In the genomic region with DNA sequence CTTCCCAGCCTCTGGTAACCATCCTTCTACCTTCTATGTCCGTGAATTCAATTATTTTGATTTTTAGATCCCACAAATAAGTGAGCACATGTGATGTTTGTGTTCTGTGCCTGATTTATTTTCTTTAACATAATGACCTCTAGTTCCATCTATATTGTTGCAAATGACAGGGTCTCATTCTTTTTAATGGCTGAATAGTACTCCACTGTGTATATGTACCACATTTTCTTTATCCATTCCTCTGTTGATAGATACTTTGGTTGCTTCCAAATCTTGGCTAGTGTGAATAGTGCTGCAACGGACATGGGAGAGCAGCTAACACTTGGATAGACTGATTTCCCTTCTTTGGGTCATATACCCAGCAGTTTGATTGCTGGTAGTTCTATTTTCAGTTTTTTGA, we compare ENCODE assay signal across 35 cellular contexts.
"Had no signal": no experiment of that assay in that cellular context is flagged by ENCODE, and none has a peak within 500 bp of the region (broad histone marks: within the 10 kb centered on the region; RNA-seq: fewer than 3 reads in every experiment).

No MANE protein-coding gene starts in this region.

- FAIRE-seq: bronchial epithelial cell, TTC549 had no signal

- H3K36me3 ChIP-seq: ascending aorta, cardiac muscle cell, colonic mucosa had no signal

- H3K9me3 ChIP-seq: ascending aorta, colonic mucosa had no signal

- ATAC-seq: activated CD8-positive, alpha-beta T cell treated with anti-CD3 and anti-CD28 coated beads, Interleukin-2, amount 10 ng/mL, durations not matched to agents 7 days and 5 days; activated naive CD8-positive, alpha-beta T cell treated with anti-CD3 and anti-CD28 coated beads, Interleukin-2, amount 50 U/mL, for 24 hours had no signal

- H3K4me1 Mint-ChIP-seq: brain had no signal

- DNase-seq: activated B cell treated with CpG ODN at 0.5 μM for 24 hours; activated CD4-positive, alpha-beta memory T cell treated with anti-CD3 and anti-CD28 coated beads, Interleukin-2, amount 10 ng/mL, durations not matched to agents 7 days and 5 days; activated CD4-positive, alpha-beta T cell treated with anti-CD3 and anti-CD28 coated beads for 4 hours; activated CD4-positive, alpha-beta T cell treated with anti-CD3 and anti-CD28 coated beads, Interleukin-2, amount 10 ng/mL, durations not matched to agents 24 days and 14 days; activated CD4-positive, alpha-beta T cell treated with anti-CD3 and anti-CD28 coated beads, Interleukin-2, amount 50 U/mL, for 1 hour; activated CD4-positive, alpha-beta T cell treated with anti-CD3 and anti-CD28 coated beads, Interleukin-2, amount 50 U/mL, for 48 hours; activated CD4-positive, CD25-positive, alpha-beta regulatory T cell treated with anti-CD3 and anti-CD28 coated beads, Interleukin-2, amount 50 U/mL, for 72 hours; activated CD8-positive, alpha-beta memory T cell treated with anti-CD3 and anti-CD28 coated beads, Interleukin-2, amount 50 U/mL, for 4 hours; activated effector memory CD4-positive, alpha-beta T cell treated with Interleukin-2 at 50 U/mL for 16 hours; activated gamma-delta T cell; activated naive CD4-positive, alpha-beta T cell treated with anti-CD3 and anti-CD28 coated beads, Interleukin-2, amount 50 U/mL, for 16 hours; activated naive CD4-positive, alpha-beta T cell treated with Interleukin-2 at 50 U/mL for 16 hours; activated naive CD8-positive, alpha-beta T cell treated with anti-CD3 and anti-CD28 coated beads, Interleukin-2, amount 10 ng/mL, durations not matched to agents 7 days and 5 days; activated naive CD8-positive, alpha-beta T cell treated with anti-CD3 and anti-CD28 coated beads, Interleukin-2, amount 50 U/mL, for 24 hours; activated T-cell treated with anti-CD3 and anti-CD28 coated beads, Interleukin-2, amount 50 U/mL, for 24 hours; activated T-cell treated with anti-CD3 and anti-CD28 coated beads, Interleukin-2, amount 50 U/mL, for 48 hours; amygdala; anterior cingulate cortex; caudate nucleus; cerebellar nuclear complex; T-helper 2 cell; T-helper 9 cell had no signal

- H3K36me3 Mint-ChIP-seq: activated naive CD8-positive, alpha-beta T cell; brain had no signal

- H3K9me3 Mint-ChIP-seq: activated CD4-positive, alpha-beta memory T cell treated with anti-CD3 and anti-CD28 coated beads, Interleukin-2, amount 10 ng/mL, durations not matched to agents 7 days and 5 days; activated naive CD8-positive, alpha-beta T cell treated with anti-CD3 and anti-CD28 coated beads, Interleukin-2, amount 10 ng/mL, durations not matched to agents 7 days and 5 days; activated naive CD8-positive, alpha-beta T cell treated with anti-CD3 and anti-CD28 coated beads, Interleukin-2, amount 50 U/mL, for 24 hours; activated T-cell treated with anti-CD3 and anti-CD28 coated beads, Interleukin-2, amount 50 U/mL, for 24 hours; activated T-helper 2 cell treated with anti-CD3 and anti-CD28 coated beads, Interferon-gamma antibody, Interleukin-2, Interleukin-4, amounts not matched to agents 10 μg/mL and 5 μg/mL and 100 μg/mL, durations not matched to agents 14 hours and 24 hours and 36 hours; central memory CD8-positive, alpha-beta T cell; T-helper 1 cell treated with Interleukin-12 subunit alpha and Interleukin-12 subunit beta and Interleukin-4 antibody, amounts not matched to agents 30 μg/mL and 1 μg/mL, for 36 hours; T-helper 2 cell treated with Interferon-gamma antibody and Interleukin-4, amounts not matched to agents 5 μg/mL and 100 μg/mL, for 36 hours had no signal

- H3K4me3 ChIP-seq: ascending aorta, cardiac muscle cell, colonic mucosa had no signal

- H3K27ac ChIP-seq: ascending aorta, cardiac muscle cell, colonic mucosa, VCaP had no signal

- H3K4me1 ChIP-seq: ascending aorta, colonic mucosa had no signal

- H3K4me3 Mint-ChIP-seq: activated B cell treated with CpG ODN at 0.5 μM for 24 hours; activated CD4-positive, alpha-beta memory T cell treated with anti-CD3 and anti-CD28 coated beads, Interleukin-2, amount 10 ng/mL, durations not matched to agents 7 days and 5 days; activated CD4-positive, alpha-beta T cell treated with anti-CD3 and anti-CD28 coated beads, Interleukin-2, amount 10 ng/mL, durations not matched to agents 24 days and 14 days; activated CD8-positive, alpha-beta T cell treated with anti-CD3 and anti-CD28 coated beads, Interleukin-2, amount 10 ng/mL, durations not matched to agents 7 days and 5 days; activated naive CD8-positive, alpha-beta T cell; activated naive CD8-positive, alpha-beta T cell treated with anti-CD3 and anti-CD28 coated beads, Interleukin-2, amount 10 ng/mL, durations not matched to agents 7 days and 5 days; activated naive CD8-positive, alpha-beta T cell treated with anti-CD3 and anti-CD28 coated beads, Interleukin-2, amount 50 U/mL, for 24 hours; activated T-cell treated with anti-CD3 and anti-CD28 coated beads, Interleukin-2, amount 50 U/mL, for 24 hours; brain; central memory CD8-positive, alpha-beta T cell; T-helper 1 cell treated with Interleukin-12 subunit alpha and Interleukin-12 subunit beta and Interleukin-4 antibody, amounts not matched to agents 30 μg/mL and 1 μg/mL, for 36 hours; T-helper 2 cell treated with Interferon-gamma antibody and Interleukin-4, amounts not matched to agents 5 μg/mL and 100 μg/mL, for 36 hours had no signal

- H3K27ac Mint-ChIP-seq: activated B cell treated with CpG ODN at 0.5 μM for 24 hours; activated CD4-positive, alpha-beta memory T cell treated with anti-CD3 and anti-CD28 coated beads, Interleukin-2, amount 10 ng/mL, durations not matched to agents 7 days and 5 days; activated CD4-positive, alpha-beta T cell treated with anti-CD3 and anti-CD28 coated beads, Interleukin-2, amount 10 ng/mL, durations not matched to agents 24 days and 14 days; activated CD8-positive, alpha-beta T cell treated with anti-CD3 and anti-CD28 coated beads, Interleukin-2, amount 10 ng/mL, durations not matched to agents 7 days and 5 days; activated naive CD8-positive, alpha-beta T cell; activated naive CD8-positive, alpha-beta T cell treated with anti-CD3 and anti-CD28 coated beads, Interleukin-2, amount 10 ng/mL, durations not matched to agents 7 days and 5 days; activated naive CD8-positive, alpha-beta T cell treated with anti-CD3 and anti-CD28 coated beads, Interleukin-2, amount 50 U/mL, for 24 hours; activated T-cell treated with anti-CD3 and anti-CD28 coated beads, Interleukin-2, amount 50 U/mL, for 24 hours; activated T-helper 2 cell treated with anti-CD3 and anti-CD28 coated beads, Interferon-gamma antibody, Interleukin-2, Interleukin-4, amounts not matched to agents 10 μg/mL and 5 μg/mL and 100 μg/mL, durations not matched to agents 14 hours and 24 hours and 36 hours; brain; T-helper 1 cell treated with Interleukin-12 subunit alpha and Interleukin-12 subunit beta and Interleukin-4 antibody, amounts not matched to agents 30 μg/mL and 1 μg/mL, for 36 hours; T-helper 2 cell treated with Interferon-gamma antibody and Interleukin-4, amounts not matched to agents 5 μg/mL and 100 μg/mL, for 36 hours had no signal

- H3K27me3 ChIP-seq: ascending aorta, cardiac muscle cell, colonic mucosa had no signal
